Comparison of ENCODE assay signal across 21 cellular contexts in the genomic region with DNA sequence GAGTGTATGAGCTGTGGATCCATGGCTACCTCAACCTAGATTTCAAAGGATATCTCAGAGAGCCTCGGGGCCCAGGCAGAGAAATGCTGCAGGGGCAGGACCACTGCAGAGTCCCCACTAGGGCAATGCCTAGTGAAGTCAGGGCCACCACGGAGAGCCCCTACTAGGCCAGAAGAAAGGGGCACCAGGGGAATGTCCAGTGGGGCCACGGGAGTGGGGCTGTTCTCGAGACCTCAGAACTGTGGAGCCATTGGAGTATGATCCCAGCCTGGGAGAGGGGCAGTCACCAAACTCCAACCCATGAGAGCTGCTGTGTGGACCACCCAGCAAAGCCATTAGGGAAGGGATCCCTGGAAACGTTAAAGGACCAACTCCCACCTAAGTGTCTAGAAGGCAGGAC.
"Had no signal": no experiment of that assay in that cellular context is flagged by ENCODE, and none has a peak within 500 bp of the region (broad histone marks: within the 10 kb centered on the region; RNA-seq: fewer than 3 reads in every experiment).

No MANE protein-coding gene starts in this region.

- H3K9me3 ChIP-seq: ovary had no signal

- DNase-seq: dermis blood vessel endothelial cell; effector memory CD8-positive, alpha-beta T cell; erythroblast; left cardiac atrium; left ventricle myocardium superior; lower lobe of right lung; naive thymus-derived CD8-positive, alpha-beta T cell; nephron progenitor cell; nucleus accumbens; ovary; posterior cingulate gyrus; psoas muscle; stimulated activated CD4-positive, alpha-beta T cell treated with anti-CD3 and anti-CD28 coated beads, Interleukin-4, amount 100 ng/mL, for 4 hours; stimulated activated naive B cell treated with anti-CD40 and anti-IgM and Interleukin-4, amounts not matched to agents 10 μg/mL and 1 μg/mL and 100 μg/mL, for 72 hours; transverse colon; upper lobe of right lung had no signal

- H3K36me3 ChIP-seq: lower lobe of right lung, ovary, suprapubic skin, transverse colon, upper lobe of right lung, vagina had no signal

- H3K27ac ChIP-seq: coronary artery, lower lobe of right lung, ovary, psoas muscle, suprapubic skin, transverse colon, upper lobe of right lung, vagina had no signal

- H3K27me3 ChIP-seq: ovary, suprapubic skin, transverse colon, upper lobe of right lung, vagina had no signal

- H3K4me3 ChIP-seq: coronary artery, lower lobe of right lung, ovary, psoas muscle, suprapubic skin, transverse colon, upper lobe of right lung, vagina had no signal

- ATAC-seq: effector memory CD8-positive, alpha-beta T cell; left cardiac atrium; left ventricle myocardium superior; lower lobe of right lung; naive thymus-derived CD8-positive, alpha-beta T cell; psoas muscle; sciatic nerve; stimulated activated naive B cell treated with anti-CD40 and anti-IgM and Interleukin-4, amounts not matched to agents 10 μg/mL and 1 μg/mL and 100 μg/mL, for 72 hours; upper lobe of right lung had no signal

- H3K4me3 Mint-ChIP-seq: effector memory CD8-positive, alpha-beta T cell; naive thymus-derived CD8-positive, alpha-beta T cell; nephron progenitor cell; stimulated activated naive B cell treated with anti-CD40 and anti-IgM and Interleukin-4, amounts not matched to agents 10 μg/mL and 1 μg/mL and 100 μg/mL, for 72 hours; stimulated activated naive CD8-positive, alpha-beta T cell treated with anti-CD3 and anti-CD28 coated beads, Interleukin-15, Interleukin-2, amounts not matched to agents 100 ng/mL and 50 ng/mL, for 24 hours had no signal

- H3K27ac Mint-ChIP-seq: effector memory CD8-positive, alpha-beta T cell; naive thymus-derived CD8-positive, alpha-beta T cell; nephron progenitor cell; stimulated activated naive B cell treated with anti-CD40 and anti-IgM and Interleukin-4, amounts not matched to agents 10 μg/mL and 1 μg/mL and 100 μg/mL, for 72 hours; stimulated activated naive CD8-positive, alpha-beta T cell treated with anti-CD3 and anti-CD28 coated beads, Interleukin-15, Interleukin-2, amounts not matched to agents 100 ng/mL and 50 ng/mL, for 24 hours had no signal

- H3K4me1 ChIP-seq: lower lobe of right lung, psoas muscle, suprapubic skin, transverse colon, upper lobe of right lung, vagina had no signal

- H3K4me1 Mint-ChIP-seq: naive thymus-derived CD8-positive, alpha-beta T cell; nephron progenitor cell had no signal
